11 cellular contexts compared by ENCODE assay signal in the genomic region with DNA sequence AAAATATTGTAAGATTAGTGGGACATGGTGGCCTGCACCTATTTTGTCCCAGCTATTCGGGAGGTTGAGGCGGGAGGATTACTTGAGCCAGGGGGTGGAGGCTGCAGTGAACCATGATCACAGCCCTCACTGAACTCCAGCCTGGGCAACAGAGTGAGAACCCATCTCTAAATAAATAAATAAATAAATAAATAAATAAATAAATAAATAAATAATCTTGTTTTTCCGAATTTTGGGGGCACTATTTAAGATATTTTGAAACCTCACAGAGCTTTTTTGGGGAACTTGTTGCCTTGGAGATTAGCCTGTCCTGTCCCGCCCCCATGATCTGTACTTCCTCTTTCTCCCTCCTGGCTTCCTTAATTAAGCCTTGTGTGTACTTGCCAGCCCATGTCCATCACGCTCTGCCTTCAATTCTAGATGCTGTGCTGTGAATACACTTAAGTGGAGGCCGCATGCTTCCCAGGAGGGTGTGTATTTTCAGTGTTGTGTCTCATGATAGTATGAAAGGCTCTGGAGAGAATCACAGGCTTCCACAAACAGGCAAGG. TPM values are rescaled to one million over a fixed set of nuclear protein-coding genes. Genes with fewer than 3 reads are reported as not detected.
DNase-seq lines count a peak whose midpoint lies in the region; ATAC-seq and TF ChIP-seq lines count a peak whose summit lies in the region.
"Had no signal": no experiment of that assay in that cellular context is flagged by ENCODE, and none has a peak within 500 bp of the region (broad histone marks: within the 10 kb centered on the region; RNA-seq: fewer than 3 reads in every experiment).

No MANE protein-coding gene starts in this region.

- H3K27ac ChIP-seq in BLaER1 (peak overlapping the region; percentile 55), OCI-LY7 (ENCODE audit: low read depth, low read length, poor library complexity, severe bottlenecking) (no peak overlapping the region), coronary artery (no peak overlapping the region)

- no peaks in the 10 kb centered on the region for H3K27me3 ChIP-seq in BLaER1

- BruUV-seq in OCI-LY7 (replicated peaks; lab: Mats Ljungman, UMichigan): no TSS peak

- H3K9ac ChIP-seq in BLaER1: peak overlapping the region; percentile 34; the same call in 1 of the 2 replicates

- no peaks in the 10 kb centered on the region for H3K9me3 ChIP-seq in BLaER1
- no peaks in the 10 kb centered on the region for H3K9me3 ChIP-seq in OCI-LY7 (ENCODE audit: low read length)

- TF ChIP-seq CTCF in OCI-LY7 (conservative IDR thresholded peaks at IDR 0.05; ENCODE audit: low read length): no peak
- TF ChIP-seq CTCF in coronary artery (IDR thresholded peaks at IDR 0.05): no peak

- intact Hi-C loops in OCI-LY7 (cut with micrococcal nuclease; ENCODE audit: unreplicated experiment) (no loop called here), sciatic nerve (cut with DNase I) (no loop called here)

- no peaks in the 10 kb centered on the region for H3K9me2 ChIP-seq in OCI-LY7 (ENCODE audit: insufficient read depth, low read length)

- H3K4me2 ChIP-seq in BLaER1 (peak overlapping the region; percentile 92), OCI-LY7 (ENCODE audit: low read length) (peak overlapping the region; percentile 51)

- H3K4me3 ChIP-seq in BLaER1 (no peak overlapping the region), OCI-LY7 (ENCODE audit: low read depth, low read length, poor library complexity, severe bottlenecking) (no peak overlapping the region), coronary artery (no peak overlapping the region)

- peaks cover 28% of the 10 kb centered on the region for H3K36me3 ChIP-seq in BLaER1
- no peaks in the 10 kb centered on the region for H3K36me3 ChIP-seq in OCI-LY7 (ENCODE audit: insufficient read depth, low read length)

- CTCF ChIA-PET in OCI-LY7 (lab: Charles Lee; ENCODE audit: unreplicated experiment): no interaction called here

- POLR2A ChIA-PET in OCI-LY7 (lab: Charles Lee): no interaction called here

- DNase-seq in OCI-LY7 (ENCODE audit: low spot score) (peak; percentile 66), hippocampal formation (lab: John Stamatoyannopoulos, UW) (peak; percentile 22 to 35), coronary artery (ENCODE audit: low spot score) (no peak), NCI-H1092 (lab: John Stamatoyannopoulos, UW) (no peak), NCI-H446 treated with DMSO at 0.1 percent for 48 hours (lab: John Stamatoyannopoulos, UW) (no peak), sciatic nerve (ENCODE audit: low spot score) (no peak)
- DNase-seq: COR-L47; NCI-H1092 treated with DMSO at 0.1 percent for 48 hours; stimulated activated CD4-positive, alpha-beta T cell treated with anti-CD3 and anti-CD28 coated beads, Interleukin-1b, Interleukin-23, amount 100 ng/mL, for 48 hours had no signal

- ATAC-seq in GM18907 (IDR thresholded peaks at IDR 0.05; ENCODE audit: unreplicated experiment): peak; percentile 41
- ATAC-seq in sciatic nerve: no peak

- H3K4me1 ChIP-seq in BLaER1 (peaks cover 51% of the 10 kb centered on the region), OCI-LY7 (ENCODE audit: insufficient read depth, low read length, poor library complexity, severe bottlenecking) (peaks cover 19% of the 10 kb centered on the region)

- peak overlapping the region; percentile 90 for H2AFZ ChIP-seq in OCI-LY7 (ENCODE audit: low read length)

- H4K20me1 ChIP-seq in BLaER1: no peaks in the 10 kb centered on the region
- H4K20me1 ChIP-seq in OCI-LY7 (ENCODE audit: insufficient read depth, low read length): no peaks in the 10 kb centered on the region

- H3K79me2 ChIP-seq in OCI-LY7 (ENCODE audit: insufficient read depth, low read depth, low read length): no peaks in the 10 kb centered on the region

RNA-seq across cellular contexts. Expression of gene LGALS9, which starts 4.4 kb away (rescaled TPM):
- 0.67 and 2.2 TPM in 2 replicates for total RNA-seq in OCI-LY7 (2014; rRNA removed; shearing (Covaris generic))
- total RNA-seq in OCI-LY7 (2022): 4.2 and 4.4 TPM in 2 replicates
- total RNA-seq in sciatic nerve: 41.8 TPM

Comparison
In these comparisons a context has a peak if more than half of its experiments do, and no peak if none do; other contexts are left out.
1. DNase-seq: peak in OCI-LY7 (single experiment) and hippocampal formation (2 of 2); none in coronary artery (single experiment), NCI-H1092 (single experiment), NCI-H446 treated with DMSO at 0.1 percent for 48 hours (single experiment) and sciatic nerve (single experiment).